Comparison of ENCODE assay signal across 20 cellular contexts in genomic region chr1:91024501-91025119, GRCh38. TPM values are rescaled to one million over a fixed set of nuclear protein-coding genes. Genes with fewer than 3 reads are reported as not detected.
DNase-seq lines count a peak whose midpoint lies in the region; TF ChIP-seq lines count a peak whose summit lies in the region.
"Had no signal": no experiment of that assay in that cellular context is flagged by ENCODE, and none has a peak within 500 bp of the region (broad histone marks: within the 10 kb centered on the region; RNA-seq: fewer than 3 reads in every experiment).

No MANE protein-coding gene starts in this region.

- H3K36me3 ChIP-seq in OCI-LY7 (ENCODE audit: insufficient read depth, low read length) (peaks cover 14% of the 10 kb centered on the region), right atrium auricular region (peaks cover 1% of the 10 kb centered on the region)
- H3K36me3 ChIP-seq: upper lobe of left lung had no signal

- H3K4me2 ChIP-seq in OCI-LY7 (ENCODE audit: low read length), result peak overlapping the region; percentile 21

- H3K27ac Mint-ChIP-seq in CD14-positive monocyte, result peak overlapping the region in 4 of 7 donors; percentile 2 to 43 (median 6)
- peak overlapping the region; percentile 1 for H3K27ac Mint-ChIP-seq in mesothelial cell of epicardium
- H3K27ac Mint-ChIP-seq: activated CD4-positive, alpha-beta T cell treated with anti-CD3 and anti-CD28 coated beads, Interleukin-2, amount 10 ng/mL, durations not matched to agents 24 days and 14 days; brain had no signal

- H3K27me3 ChIP-seq in right atrium auricular region, result no peaks in the 10 kb centered on the region
- H3K27me3 ChIP-seq: BLaER1 treated with 17β-estradiol and CSF1 and Interleukin-3, amounts not matched to agents 10 nM and 100 nM; upper lobe of left lung had no signal

- CTCF ChIA-PET in OCI-LY7 (lab: Charles Lee; ENCODE audit: unreplicated experiment), result no interaction called here

- peaks cover 0 to 4% (median 1%) of the 10 kb centered on the region in 3 donors for H3K27me3 Mint-ChIP-seq in CD14-positive monocyte (ENCODE audit: low read depth in 3 of 3)
- H3K27me3 Mint-ChIP-seq in mesothelial cell of epicardium (ENCODE audit: low read depth), result no peaks in the 10 kb centered on the region

- H3K27ac ChIP-seq in OCI-LY7 (ENCODE audit: low read depth, low read length, poor library complexity, severe bottlenecking) (peak overlapping the region; percentile 14), right atrium auricular region (no peak overlapping the region)
- H3K27ac ChIP-seq: BLaER1 treated with 17β-estradiol and CSF1 and Interleukin-3, amounts not matched to agents 10 nM and 100 nM; upper lobe of left lung had no signal

- peaks cover 13% of the 10 kb centered on the region; the same call in 1 of the 2 replicates for H4K20me1 ChIP-seq in OCI-LY7 (ENCODE audit: insufficient read depth, low read length)

- no peaks in the 10 kb centered on the region for H3K9me3 Mint-ChIP-seq in CD14-positive monocyte
- no peaks in the 10 kb centered on the region for H3K9me3 Mint-ChIP-seq in mesothelial cell of epicardium
- H3K9me3 Mint-ChIP-seq: activated CD4-positive, alpha-beta T cell treated with anti-CD3 and anti-CD28 coated beads, Interleukin-2, amount 10 ng/mL, durations not matched to agents 24 days and 14 days; activated T-cell treated with anti-CD3 and anti-CD28 coated beads, Interleukin-2, amount 50 U/mL, for 4 hours had no signal

- intact Hi-C loops in CD14-positive monocyte (cut with micrococcal nuclease), result no loop called here
- intact Hi-C loops in OCI-LY7 (cut with micrococcal nuclease; ENCODE audit: unreplicated experiment), result loop anchor here (5.0 kb wide), 1 partner anchor 33 kb away; no protein-coding TSS in a partner anchor

- BruUV-seq in OCI-LY7 (replicated peaks; lab: Mats Ljungman, UMichigan), result no TSS peak

- H3K36me3 Mint-ChIP-seq in CD14-positive monocyte, result peaks cover 0 to 3% of the 10 kb centered on the region in 2 donors
- H3K36me3 Mint-ChIP-seq in mesothelial cell of epicardium, result no peaks in the 10 kb centered on the region

- TF ChIP-seq CTCF in CD14-positive monocyte (IDR thresholded peaks at IDR 0.05) (no peak), GM12865 (IDR thresholded peaks at IDR 0.05; ENCODE audit: insufficient read depth, low read depth, low read length, missing control alignments) (no peak), OCI-LY7 (conservative IDR thresholded peaks at IDR 0.05; ENCODE audit: low read length) (no peak), mesothelial cell of epicardium (IDR thresholded peaks at IDR 0.05; ENCODE audit: unreplicated experiment) (no peak), right atrium auricular region (IDR thresholded peaks at IDR 0.05) (no peak)

- H3K4me3 ChIP-seq in GM12865 (ENCODE audit: low read depth, low read length) (no peak overlapping the region), OCI-LY7 (ENCODE audit: low read depth, low read length, poor library complexity, severe bottlenecking) (no peak overlapping the region), right atrium auricular region (no peak overlapping the region)
- H3K4me3 ChIP-seq: BLaER1 treated with 17β-estradiol and CSF1 and Interleukin-3, amounts not matched to agents 10 nM and 100 nM; upper lobe of left lung had no signal

- H3K4me3 Mint-ChIP-seq in CD14-positive monocyte, result no peak overlapping the region
- no peak overlapping the region for H3K4me3 Mint-ChIP-seq in mesothelial cell of epicardium
- H3K4me3 Mint-ChIP-seq: activated CD4-positive, alpha-beta T cell treated with anti-CD3 and anti-CD28 coated beads, Interleukin-2, amount 10 ng/mL, durations not matched to agents 24 days and 14 days; activated T-cell treated with anti-CD3 and anti-CD28 coated beads, Interleukin-2, amount 50 U/mL, for 4 hours had no signal

- H3K79me2 ChIP-seq in OCI-LY7 (ENCODE audit: insufficient read depth, low read depth, low read length), result peaks cover 25% of the 10 kb centered on the region

- peaks cover 39% of the 10 kb centered on the region for H3K4me1 ChIP-seq in OCI-LY7 (ENCODE audit: insufficient read depth, low read length, poor library complexity, severe bottlenecking)
- peaks cover 0 to 24% of the 10 kb centered on the region in 2 donors for H3K4me1 ChIP-seq in right atrium auricular region

- peak overlapping the region; percentile 88; the same call in 1 of the 2 replicates for H2AFZ ChIP-seq in OCI-LY7 (ENCODE audit: low read length)

- peaks cover 34% of the 10 kb centered on the region for H3K4me1 Mint-ChIP-seq in CD14-positive monocyte
- peaks cover 24% of the 10 kb centered on the region for H3K4me1 Mint-ChIP-seq in mesothelial cell of epicardium

- no peaks in the 10 kb centered on the region for H3K9me3 ChIP-seq in OCI-LY7 (ENCODE audit: low read length)
- H3K9me3 ChIP-seq in right atrium auricular region, result no peaks in the 10 kb centered on the region
- H3K9me3 ChIP-seq: BLaER1 treated with 17β-estradiol and CSF1 and Interleukin-3, amounts not matched to agents 10 nM and 100 nM; upper lobe of left lung had no signal

- DNase-seq in CD14-positive monocyte (ENCODE audit: low spot score) (no peak), GM12865 (ENCODE audit: low read depth) (peak; percentile 40), OCI-LY7 (ENCODE audit: low spot score) (peak; percentile 39), mesothelial cell of epicardium (ENCODE audit: low spot score in 2 of 2, unreplicated experiment in 2 of 2) (no peak), DMS79 treated with DMSO at 0.1 percent for 48 hours (lab: John Stamatoyannopoulos, UW) (no peak), middle frontal gyrus (ENCODE audit: extremely low spot score, low spot score) (no peak), right atrium auricular region (ENCODE audit: low spot score) (no peak)
- DNase-seq: activated CD4-positive, alpha-beta T cell treated with anti-CD3 and anti-CD28 coated beads, Interleukin-2, amount 10 ng/mL, durations not matched to agents 24 days and 14 days; activated gamma-delta T cell treated with Interleukin-2 at 50 U/mL for 16 hours; activated T-cell treated with anti-CD3 and anti-CD28 coated beads, Interleukin-2, amount 50 U/mL, for 4 hours; H7; mesendoderm; NCI-H1417; NCI-H2081 treated with DMSO at 0.1 percent for 48 hours; NCI-H226; NCI-H748 treated with DMSO at 0.1 percent for 48 hours; occipital lobe; upper lobe of left lung had no signal

- POLR2A ChIA-PET in OCI-LY7 (lab: Charles Lee), result interaction anchor here (0.6 to 1.8 kb wide), 3 partner anchors 10 to 167 kb away, joined by 4 to 6 read pairs (median 5); no protein-coding TSS in a partner anchor

- H3K9me2 ChIP-seq in OCI-LY7 (ENCODE audit: insufficient read depth, low read length), result no peaks in the 10 kb centered on the region

RNA-seq across cellular contexts. Expression of gene ZNF644, which starts 2.8 kb away (rescaled TPM):
- polyA plus RNA-seq in CD14-positive monocyte, result 10 to 100 TPM; 17.6 to 22.2 TPM
- total RNA-seq in OCI-LY7 (2014; rRNA removed; shearing (Covaris generic)), result 56.6 and 58.0 TPM in 2 replicates
- 65.1 and 71.1 TPM in 2 replicates for total RNA-seq in OCI-LY7 (2022)
- total RNA-seq in mesothelial cell of epicardium, result 73.3 to 77.9 TPM (median 77.7 TPM) in 3 replicates
- total RNA-seq in right atrium auricular region, result 10 to 100 TPM; 24.9 to 34.4 TPM

Comparison
In these comparisons a context has a peak if more than half of its experiments do, and no peak if none do; other contexts are left out.
1. DNase-seq: peak in GM12865 (single experiment) and OCI-LY7 (single experiment); none in CD14-positive monocyte (single experiment), mesothelial cell of epicardium (0 of 2), DMS79 treated with DMSO at 0.1 percent for 48 hours (single experiment), middle frontal gyrus (single experiment) and right atrium auricular region (single experiment).